ENCODE assay signal across 9 cellular contexts in the genomic region with DNA sequence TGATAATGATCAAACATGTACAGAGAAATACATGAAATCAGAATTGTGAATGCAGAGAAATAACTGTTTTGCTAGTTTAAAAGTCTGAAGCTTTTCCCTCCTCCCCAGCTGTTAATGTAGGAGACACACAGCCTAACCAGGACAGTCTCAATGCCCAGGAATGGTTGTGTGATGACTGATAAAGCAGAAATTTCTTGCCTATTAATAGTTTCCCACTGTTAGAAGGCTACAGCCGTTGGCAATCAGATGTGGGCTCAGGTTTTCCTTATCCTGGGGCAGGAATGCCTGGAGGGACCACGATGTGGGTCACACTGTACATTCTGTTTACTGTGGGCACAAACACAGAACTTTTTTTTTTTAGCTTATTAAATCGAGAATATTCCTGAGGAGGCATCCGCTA. TPM values are rescaled to one million over a fixed set of nuclear protein-coding genes. Genes with fewer than 3 reads are reported as not detected.
DNase-seq lines count a peak whose midpoint lies in the region; ATAC-seq and TF ChIP-seq lines count a peak whose summit lies in the region.
"Had no signal": no experiment of that assay in that cellular context is flagged by ENCODE, and none has a peak within 500 bp of the region (broad histone marks: within the 10 kb centered on the region; RNA-seq: fewer than 3 reads in every experiment).

No MANE protein-coding gene starts in this region.

- H3K27ac Mint-ChIP-seq in activated CD4-positive, alpha-beta T cell treated with anti-CD3 and anti-CD28 coated beads, Interleukin-2, amount 10 ng/mL, durations not matched to agents 24 days and 14 days: no peak overlapping the region
- no peak overlapping the region for H3K27ac Mint-ChIP-seq in activated T-helper 2 cell treated with anti-CD3 and anti-CD28 coated beads, Interferon-gamma antibody, Interleukin-2, Interleukin-4, amounts not matched to agents 10 μg/mL and 5 μg/mL and 100 μg/mL, durations not matched to agents 14 hours and 24 hours and 36 hours
- no peak overlapping the region for H3K27ac Mint-ChIP-seq in stimulated activated naive B cell treated with anti-CD40 and anti-IgM and Interleukin-4, amounts not matched to agents 10 μg/mL and 1 μg/mL and 100 μg/mL, for 72 hours

- no peak overlapping the region for H3K4me3 ChIP-seq in lower leg skin (ENCODE audit: low read depth, poor library complexity, severe bottlenecking)

- ATAC-seq in stimulated activated naive B cell treated with anti-CD40 and anti-IgM and Interleukin-4, amounts not matched to agents 10 μg/mL and 1 μg/mL and 100 μg/mL, for 72 hours (replicated peaks): no peak
- no peak for ATAC-seq in HG03432 (IDR thresholded peaks at IDR 0.05; ENCODE audit: unreplicated experiment)

- DNase-seq in activated CD4-positive, alpha-beta T cell treated with anti-CD3 and anti-CD28 coated beads, Interleukin-2, amount 10 ng/mL, durations not matched to agents 24 days and 14 days: no peak
- DNase-seq in activated CD4-positive, alpha-beta T cell treated with anti-CD3 and anti-CD28 coated beads for 1 hour: no peak
- DNase-seq in activated T-helper 2 cell treated with anti-CD3 and anti-CD28 coated beads, Interferon-gamma antibody, Interleukin-2, Interleukin-4, amounts not matched to agents 10 μg/mL and 5 μg/mL and 100 μg/mL, durations not matched to agents 14 hours and 24 hours and 36 hours (ENCODE audit: low spot score): no peak
- DNase-seq in glomerular visceral epithelial cell (ENCODE audit: extremely low spot score) (peak; percentile 47), lower leg skin (ENCODE audit: low spot score in 2 of 2) (no peak), NCI-H748 treated with DMSO at 0.1 percent for 48 hours (lab: John Stamatoyannopoulos, UW) (no peak)
- no peak for DNase-seq in stimulated activated naive B cell treated with anti-CD40 and anti-IgM and Interleukin-4, amounts not matched to agents 10 μg/mL and 1 μg/mL and 100 μg/mL, for 72 hours
- DNase-seq: NCI-H146 had no signal

- no peak for TF ChIP-seq POLR2A in lower leg skin (IDR thresholded peaks at IDR 0.05)

- H3K9me3 Mint-ChIP-seq in activated CD4-positive, alpha-beta T cell treated with anti-CD3 and anti-CD28 coated beads, Interleukin-2, amount 10 ng/mL, durations not matched to agents 24 days and 14 days: no peaks in the 10 kb centered on the region
- no peaks in the 10 kb centered on the region for H3K9me3 Mint-ChIP-seq in activated T-helper 2 cell treated with anti-CD3 and anti-CD28 coated beads, Interferon-gamma antibody, Interleukin-2, Interleukin-4, amounts not matched to agents 10 μg/mL and 5 μg/mL and 100 μg/mL, durations not matched to agents 14 hours and 24 hours and 36 hours
- no peaks in the 10 kb centered on the region for H3K9me3 Mint-ChIP-seq in stimulated activated naive B cell treated with anti-CD40 and anti-IgM and Interleukin-4, amounts not matched to agents 10 μg/mL and 1 μg/mL and 100 μg/mL, for 72 hours

- peak overlapping the region; percentile 86 for H3K4me3 Mint-ChIP-seq in activated CD4-positive, alpha-beta T cell treated with anti-CD3 and anti-CD28 coated beads, Interleukin-2, amount 10 ng/mL, durations not matched to agents 24 days and 14 days
- H3K4me3 Mint-ChIP-seq in activated T-helper 2 cell treated with anti-CD3 and anti-CD28 coated beads, Interferon-gamma antibody, Interleukin-2, Interleukin-4, amounts not matched to agents 10 μg/mL and 5 μg/mL and 100 μg/mL, durations not matched to agents 14 hours and 24 hours and 36 hours (ENCODE audit: low read depth): peak overlapping the region; percentile 78
- peak overlapping the region; percentile 80 to 83 for H3K4me3 Mint-ChIP-seq in stimulated activated naive B cell treated with anti-CD40 and anti-IgM and Interleukin-4, amounts not matched to agents 10 μg/mL and 1 μg/mL and 100 μg/mL, for 72 hours

- no peaks in the 10 kb centered on the region for H3K27me3 Mint-ChIP-seq in activated CD4-positive, alpha-beta T cell treated with anti-CD3 and anti-CD28 coated beads, Interleukin-2, amount 10 ng/mL, durations not matched to agents 24 days and 14 days
- H3K27me3 Mint-ChIP-seq in activated T-helper 2 cell treated with anti-CD3 and anti-CD28 coated beads, Interferon-gamma antibody, Interleukin-2, Interleukin-4, amounts not matched to agents 10 μg/mL and 5 μg/mL and 100 μg/mL, durations not matched to agents 14 hours and 24 hours and 36 hours (ENCODE audit: low read depth): no peaks in the 10 kb centered on the region
- H3K27me3 Mint-ChIP-seq in stimulated activated naive B cell treated with anti-CD40 and anti-IgM and Interleukin-4, amounts not matched to agents 10 μg/mL and 1 μg/mL and 100 μg/mL, for 72 hours: no peaks in the 10 kb centered on the region

- peaks cover 10% of the 10 kb centered on the region for H3K36me3 Mint-ChIP-seq in activated CD4-positive, alpha-beta T cell treated with anti-CD3 and anti-CD28 coated beads, Interleukin-2, amount 10 ng/mL, durations not matched to agents 24 days and 14 days (ENCODE audit: low read depth)
- peaks cover 24% of the 10 kb centered on the region for H3K36me3 Mint-ChIP-seq in activated T-helper 2 cell treated with anti-CD3 and anti-CD28 coated beads, Interferon-gamma antibody, Interleukin-2, Interleukin-4, amounts not matched to agents 10 μg/mL and 5 μg/mL and 100 μg/mL, durations not matched to agents 14 hours and 24 hours and 36 hours (ENCODE audit: low read depth)
- H3K36me3 Mint-ChIP-seq in stimulated activated naive B cell treated with anti-CD40 and anti-IgM and Interleukin-4, amounts not matched to agents 10 μg/mL and 1 μg/mL and 100 μg/mL, for 72 hours: peaks cover 7 to 8% of the 10 kb centered on the region in 2 donors

- 48 to 49% methylated on average over 4 of the region's 4 CpGs for WGBS in lower leg skin, 2 donors

- intact Hi-C loops in activated CD4-positive, alpha-beta T cell treated with anti-CD3 and anti-CD28 coated beads, Interleukin-2, amount 10 ng/mL, durations not matched to agents 24 days and 14 days (cut with micrococcal nuclease): loop anchor here (10.0 kb wide), 1 partner anchor 773 kb away; the partner anchor contains the start of gene ZNF831
- intact Hi-C loops in activated T-helper 2 cell treated with anti-CD3 and anti-CD28 coated beads, Interferon-gamma antibody, Interleukin-2, Interleukin-4, amounts not matched to agents 10 μg/mL and 5 μg/mL and 100 μg/mL, durations not matched to agents 14 hours and 24 hours and 36 hours (cut with micrococcal nuclease): no loop called here
- intact Hi-C loops in lower leg skin (cut with DNase I; ENCODE audit: low total_unique reads): no loop called here

- peaks cover 31% of the 10 kb centered on the region for H3K4me1 Mint-ChIP-seq in activated CD4-positive, alpha-beta T cell treated with anti-CD3 and anti-CD28 coated beads, Interleukin-2, amount 10 ng/mL, durations not matched to agents 24 days and 14 days
- H3K4me1 Mint-ChIP-seq in activated T-helper 2 cell treated with anti-CD3 and anti-CD28 coated beads, Interferon-gamma antibody, Interleukin-2, Interleukin-4, amounts not matched to agents 10 μg/mL and 5 μg/mL and 100 μg/mL, durations not matched to agents 14 hours and 24 hours and 36 hours (ENCODE audit: low read depth): peaks cover 33% of the 10 kb centered on the region
- peaks cover 14 to 19% of the 10 kb centered on the region in 2 donors for H3K4me1 Mint-ChIP-seq in stimulated activated naive B cell treated with anti-CD40 and anti-IgM and Interleukin-4, amounts not matched to agents 10 μg/mL and 1 μg/mL and 100 μg/mL, for 72 hours

- TF ChIP-seq CTCF in lower leg skin (IDR thresholded peaks at IDR 0.05): no peak

RNA-seq across cellular contexts. Expression of gene PPP1R3D, which starts 1.9 kb away (rescaled TPM):
- total RNA-seq in activated CD4-positive, alpha-beta T cell treated with anti-CD3 and anti-CD28 coated beads, Interleukin-2, amount 10 ng/mL, durations not matched to agents 24 days and 14 days: 6.1 and 6.4 TPM in 2 replicates
- total RNA-seq in activated T-helper 2 cell treated with anti-CD3 and anti-CD28 coated beads, Interferon-gamma antibody, Interleukin-2, Interleukin-4, amounts not matched to agents 10 μg/mL and 5 μg/mL and 100 μg/mL, durations not matched to agents 14 hours and 24 hours and 36 hours: 6.4 and 6.6 TPM in 2 replicates
- 10 to 100 TPM; 14.5 to 20.0 (median 16.1) TPM for total RNA-seq in lower leg skin

RNA-seq across cellular contexts. Expression of gene FAM217B, which starts 2.0 kb away (rescaled TPM):
- total RNA-seq in activated CD4-positive, alpha-beta T cell treated with anti-CD3 and anti-CD28 coated beads, Interleukin-2, amount 10 ng/mL, durations not matched to agents 24 days and 14 days: 26.6 and 29.0 TPM in 2 replicates
- total RNA-seq in activated T-helper 2 cell treated with anti-CD3 and anti-CD28 coated beads, Interferon-gamma antibody, Interleukin-2, Interleukin-4, amounts not matched to agents 10 μg/mL and 5 μg/mL and 100 μg/mL, durations not matched to agents 14 hours and 24 hours and 36 hours: 27.8 and 28.8 TPM in 2 replicates
- total RNA-seq in lower leg skin: 10 to 100 TPM in 1 of 4 donors, 1 to 10 TPM in 3; 3.8 to 11.3 (median 5.9) TPM

RNA-seq across cellular contexts. Expression of gene SYCP2, which starts 4.8 kb away (rescaled TPM):
- 5.2 and 5.3 TPM in 2 replicates for total RNA-seq in activated CD4-positive, alpha-beta T cell treated with anti-CD3 and anti-CD28 coated beads, Interleukin-2, amount 10 ng/mL, durations not matched to agents 24 days and 14 days
- total RNA-seq in activated T-helper 2 cell treated with anti-CD3 and anti-CD28 coated beads, Interferon-gamma antibody, Interleukin-2, Interleukin-4, amounts not matched to agents 10 μg/mL and 5 μg/mL and 100 μg/mL, durations not matched to agents 14 hours and 24 hours and 36 hours: 4.6 and 4.9 TPM in 2 replicates
- total RNA-seq in lower leg skin: 10 to 100 TPM in 1 of 4 donors, 1 to 10 TPM in 3; 1.9 to 12.9 (median 2.4) TPM

RNA-seq across cellular contexts. Expression of gene CDH26, which starts 20.0 kb away (rescaled TPM):
- 0.47 and 0.71 TPM in 2 replicates for total RNA-seq in activated CD4-positive, alpha-beta T cell treated with anti-CD3 and anti-CD28 coated beads, Interleukin-2, amount 10 ng/mL, durations not matched to agents 24 days and 14 days
- 0.30 and 0.85 TPM in 2 replicates for total RNA-seq in activated T-helper 2 cell treated with anti-CD3 and anti-CD28 coated beads, Interferon-gamma antibody, Interleukin-2, Interleukin-4, amounts not matched to agents 10 μg/mL and 5 μg/mL and 100 μg/mL, durations not matched to agents 14 hours and 24 hours and 36 hours
- total RNA-seq in lower leg skin: 10 to 100 TPM in 1 of 4 donors, 1 to 10 TPM in 3; 1.1 to 10.6 (median 1.8) TPM
